Comparison of ENCODE assay signal across 9 cellular contexts in the genomic region with DNA sequence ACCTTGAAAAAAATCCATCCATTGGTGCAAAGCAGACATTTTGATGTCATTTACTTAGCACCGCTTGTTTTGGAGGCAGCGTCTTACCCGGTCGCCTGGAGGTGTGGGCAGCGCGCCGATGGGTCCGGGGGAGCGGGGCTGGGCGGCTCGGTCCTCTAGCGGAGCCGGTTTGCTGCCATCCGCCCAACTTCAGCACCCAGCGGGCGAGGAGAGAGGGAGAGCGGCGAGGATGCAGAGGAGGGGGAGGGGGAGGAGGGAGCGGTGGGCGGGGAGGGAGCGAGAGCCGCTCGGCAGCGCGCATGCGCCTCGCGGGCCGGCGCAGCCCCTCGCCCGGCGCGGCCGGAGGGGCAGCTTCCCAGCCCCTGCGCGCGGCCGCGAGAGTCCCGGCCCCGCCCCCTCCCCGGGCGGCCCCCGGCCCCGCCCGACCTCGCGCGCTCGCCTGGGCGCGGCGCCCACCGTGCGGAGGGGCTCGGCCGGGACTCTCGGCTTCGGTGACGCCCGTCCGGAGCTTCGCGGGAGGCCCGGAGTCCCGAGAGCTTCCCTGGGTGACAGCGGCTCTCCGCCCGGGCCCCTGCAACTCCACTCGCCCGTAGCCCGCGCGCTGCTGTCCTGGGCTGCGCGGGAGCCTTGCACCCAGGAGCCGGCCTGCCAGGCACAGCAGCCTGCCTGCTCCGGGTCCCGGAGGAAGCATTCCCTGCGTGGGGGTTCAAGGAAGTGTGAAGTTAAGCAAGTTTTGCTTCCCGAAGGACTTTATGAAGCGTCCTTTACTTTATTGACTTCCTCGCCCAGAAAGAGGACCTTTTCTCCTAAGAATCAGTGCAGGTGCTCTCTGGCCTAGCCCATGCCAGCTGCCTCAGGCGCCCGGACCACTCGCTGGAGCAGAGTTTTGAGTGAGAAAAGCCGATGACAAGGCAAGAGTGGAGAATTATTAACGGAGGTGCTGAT. TPM values are rescaled to one million over a fixed set of nuclear protein-coding genes. Genes with fewer than 3 reads are reported as not detected.
DNase-seq lines count a peak whose midpoint lies in the region; ATAC-seq and TF ChIP-seq lines count a peak whose summit lies in the region.
"Had no signal": no experiment of that assay in that cellular context is flagged by ENCODE, and none has a peak within 500 bp of the region (broad histone marks: within the 10 kb centered on the region; RNA-seq: fewer than 3 reads in every experiment).

A gene with protein sequence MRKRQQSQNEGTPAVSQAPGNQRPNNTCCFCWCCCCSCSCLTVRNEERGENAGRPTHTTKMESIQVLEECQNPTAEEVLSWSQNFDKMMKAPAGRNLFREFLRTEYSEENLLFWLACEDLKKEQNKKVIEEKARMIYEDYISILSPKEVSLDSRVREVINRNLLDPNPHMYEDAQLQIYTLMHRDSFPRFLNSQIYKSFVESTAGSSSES (minus strand): TSS at position 246 of the 945 bp plus-strand sequence. CDS start 87,264 bp downstream, outside the sequence.

- peaks cover 46% of the 10 kb centered on the region for H3K27me3 Mint-ChIP-seq in T-helper 1 cell treated with Interleukin-12 subunit alpha and Interleukin-12 subunit beta and Interleukin-4 antibody, amounts not matched to agents 30 μg/mL and 1 μg/mL, for 36 hours (ENCODE audit: low read depth)

- no peak within 1 kb of the TSS for H3K27ac Mint-ChIP-seq in T-helper 1 cell treated with Interleukin-12 subunit alpha and Interleukin-12 subunit beta and Interleukin-4 antibody, amounts not matched to agents 30 μg/mL and 1 μg/mL, for 36 hours

- intact Hi-C loops in left colon (cut with DNase I, micrococcal nuclease) = no loop called here

- DNase-seq in Daoy (ENCODE audit: low read depth) = peak; percentile 91
- peak; percentile 47 for DNase-seq in dedifferentiated amniotic fluid mesenchymal stem cell (ENCODE audit: extremely low spot score)
- peak; percentile 23 to 42 for DNase-seq in left colon
- DNase-seq in stimulated activated CD4-positive, alpha-beta T cell treated with anti-CD3 and anti-CD28 coated beads, Interleukin-1b, Interleukin-23, amount 100 ng/mL, for 48 hours = peak; percentile 19

- TF ChIP-seq RAD21 in Ishikawa (IDR thresholded peaks at IDR 0.05; ENCODE audit: low read depth) = no peak

- peak within 1 kb of the TSS; percentile 75 for H3K4me3 Mint-ChIP-seq in T-helper 1 cell treated with Interleukin-12 subunit alpha and Interleukin-12 subunit beta and Interleukin-4 antibody, amounts not matched to agents 30 μg/mL and 1 μg/mL, for 36 hours

- no peaks in the 10 kb centered on the region for H3K9me3 Mint-ChIP-seq in T-helper 1 cell treated with Interleukin-12 subunit alpha and Interleukin-12 subunit beta and Interleukin-4 antibody, amounts not matched to agents 30 μg/mL and 1 μg/mL, for 36 hours

- H3K4me1 Mint-ChIP-seq in T-helper 1 cell treated with Interleukin-12 subunit alpha and Interleukin-12 subunit beta and Interleukin-4 antibody, amounts not matched to agents 30 μg/mL and 1 μg/mL, for 36 hours (ENCODE audit: low read depth) = peaks cover 10% of the 10 kb centered on the region

- no peaks in the 10 kb centered on the region for H3K36me3 Mint-ChIP-seq in T-helper 1 cell treated with Interleukin-12 subunit alpha and Interleukin-12 subunit beta and Interleukin-4 antibody, amounts not matched to agents 30 μg/mL and 1 μg/mL, for 36 hours (ENCODE audit: low read depth)

- peak; percentile 62 for ATAC-seq in GM21528 (IDR thresholded peaks at IDR 0.05; ENCODE audit: low FRiP score, unreplicated experiment)
- peak; percentile 55 for ATAC-seq in left colon
- ATAC-seq in GM18517 (IDR thresholded peaks at IDR 0.05; ENCODE audit: unreplicated experiment) = no peak

- no peak for TF ChIP-seq EP300 in Ishikawa (IDR thresholded peaks at IDR 0.05; ENCODE audit: borderline replicate concordance)

TF ChIP-seq in Ishikawa, 13 proteins besides CTCF, POLR2A, EP300 and RAD21:
- TF ChIP-seq TEAD4 (IDR thresholded peaks at IDR 0.05) (no peak), TCF12 (IDR thresholded peaks at IDR 0.05; ENCODE audit: low read depth) (no peak), FOXM1 (IDR thresholded peaks at IDR 0.05; ENCODE audit: borderline replicate concordance, low read depth) (no peak), TAF1 (IDR thresholded peaks at IDR 0.05; ENCODE audit: low read depth) (no peak), CEBPB (IDR thresholded peaks at IDR 0.05) (no peak), EGR1 (IDR thresholded peaks at IDR 0.05) (no peak), NFIC (IDR thresholded peaks at IDR 0.05) (no peak), ZBTB7A (IDR thresholded peaks at IDR 0.05; ENCODE audit: low read depth) (no peak; the same call in 1 of the 2 replicates), YY1 (IDR thresholded peaks at IDR 0.05; ENCODE audit: low read depth) (no peak), CREB1 (IDR thresholded peaks at IDR 0.05; ENCODE audit: low read depth) (no peak)
- TF ChIP-seq, protein P1, sequence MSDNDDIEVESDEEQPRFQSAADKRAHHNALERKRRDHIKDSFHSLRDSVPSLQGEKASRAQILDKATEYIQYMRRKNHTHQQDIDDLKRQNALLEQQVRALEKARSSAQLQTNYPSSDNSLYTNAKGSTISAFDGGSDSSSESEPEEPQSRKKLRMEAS (IDR thresholded peaks at IDR 0.05) = peak; percentile 12; the same call in 1 of the 2 replicates
- TF ChIP-seq, protein P2, sequence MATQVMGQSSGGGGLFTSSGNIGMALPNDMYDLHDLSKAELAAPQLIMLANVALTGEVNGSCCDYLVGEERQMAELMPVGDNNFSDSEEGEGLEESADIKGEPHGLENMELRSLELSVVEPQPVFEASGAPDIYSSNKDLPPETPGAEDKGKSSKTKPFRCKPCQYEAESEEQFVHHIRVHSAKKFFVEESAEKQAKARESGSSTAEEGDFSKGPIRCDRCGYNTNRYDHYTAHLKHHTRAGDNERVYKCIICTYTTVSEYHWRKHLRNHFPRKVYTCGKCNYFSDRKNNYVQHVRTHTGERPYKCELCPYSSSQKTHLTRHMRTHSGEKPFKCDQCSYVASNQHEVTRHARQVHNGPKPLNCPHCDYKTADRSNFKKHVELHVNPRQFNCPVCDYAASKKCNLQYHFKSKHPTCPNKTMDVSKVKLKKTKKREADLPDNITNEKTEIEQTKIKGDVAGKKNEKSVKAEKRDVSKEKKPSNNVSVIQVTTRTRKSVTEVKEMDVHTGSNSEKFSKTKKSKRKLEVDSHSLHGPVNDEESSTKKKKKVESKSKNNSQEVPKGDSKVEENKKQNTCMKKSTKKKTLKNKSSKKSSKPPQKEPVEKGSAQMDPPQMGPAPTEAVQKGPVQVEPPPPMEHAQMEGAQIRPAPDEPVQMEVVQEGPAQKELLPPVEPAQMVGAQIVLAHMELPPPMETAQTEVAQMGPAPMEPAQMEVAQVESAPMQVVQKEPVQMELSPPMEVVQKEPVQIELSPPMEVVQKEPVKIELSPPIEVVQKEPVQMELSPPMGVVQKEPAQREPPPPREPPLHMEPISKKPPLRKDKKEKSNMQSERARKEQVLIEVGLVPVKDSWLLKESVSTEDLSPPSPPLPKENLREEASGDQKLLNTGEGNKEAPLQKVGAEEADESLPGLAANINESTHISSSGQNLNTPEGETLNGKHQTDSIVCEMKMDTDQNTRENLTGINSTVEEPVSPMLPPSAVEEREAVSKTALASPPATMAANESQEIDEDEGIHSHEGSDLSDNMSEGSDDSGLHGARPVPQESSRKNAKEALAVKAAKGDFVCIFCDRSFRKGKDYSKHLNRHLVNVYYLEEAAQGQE (IDR thresholded peaks at IDR 0.05; ENCODE audit: low read depth) = peak; percentile 58
- TF ChIP-seq, protein P3, sequence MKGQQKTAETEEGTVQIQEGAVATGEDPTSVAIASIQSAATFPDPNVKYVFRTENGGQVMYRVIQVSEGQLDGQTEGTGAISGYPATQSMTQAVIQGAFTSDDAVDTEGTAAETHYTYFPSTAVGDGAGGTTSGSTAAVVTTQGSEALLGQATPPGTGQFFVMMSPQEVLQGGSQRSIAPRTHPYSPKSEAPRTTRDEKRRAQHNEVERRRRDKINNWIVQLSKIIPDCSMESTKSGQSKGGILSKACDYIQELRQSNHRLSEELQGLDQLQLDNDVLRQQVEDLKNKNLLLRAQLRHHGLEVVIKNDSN (IDR thresholded peaks at IDR 0.05) = no peak

RNA-seq across cellular contexts. Expression of the gene that starts here (rescaled TPM):
- total RNA-seq in Daoy (2014; rRNA removed; shearing (Covaris generic)) = 8.3 and 8.7 TPM in 2 replicates
- under 1 TPM; 0.40 to 0.61 TPM for total RNA-seq in left colon
- total RNA-seq: activated CD8-positive, alpha-beta memory T cell treated with anti-CD3 and anti-CD28 coated beads for 36 hours had no signal

Comparison
In these comparisons a context has a peak if more than half of its experiments do, and no peak if none do; other contexts are left out.
1. Peak in DNase-seq and ATAC-seq in left colon; RNA of the gene not detected or under 1 TPM.
2. DNase-seq: peak in every context shown above with its lines; median percentile 91 in Daoy; 47 in dedifferentiated amniotic fluid mesenchymal stem cell; 32 in left colon; 19 in stimulated activated CD4-positive, alpha-beta T cell treated with anti-CD3 and anti-CD28 coated beads, Interleukin-1b, Interleukin-23, amount 100 ng/mL, for 48 hours.